ENCODE assay signal across 29 cellular contexts in genomic region chr16:24001706-24002105, GRCh38.
"Had no signal": no experiment of that assay in that cellular context is flagged by ENCODE, and none has a peak within 500 bp of the region (broad histone marks: within the 10 kb centered on the region; RNA-seq: fewer than 3 reads in every experiment).

No MANE protein-coding gene starts in this region.

- H3K27me3 Mint-ChIP-seq: activated CD4-positive, alpha-beta T cell treated with anti-CD3 and anti-CD28 coated beads, Interleukin-2, amount 10 ng/mL, durations not matched to agents 24 days and 14 days; activated CD8-positive, alpha-beta T cell treated with anti-CD3 and anti-CD28 coated beads for 36 hours; activated naive CD4-positive, alpha-beta T cell treated with anti-CD3 and anti-CD28 coated beads, Interleukin-2, amount 50 U/mL, for 24 hours; activated naive CD8-positive, alpha-beta T cell treated with anti-CD3 and anti-CD28 coated beads, Interleukin-2, amount 10 ng/mL, durations not matched to agents 7 days and 5 days; activated T-helper 17 cell treated with anti-CD3 and anti-CD28 coated beads, Interleukin-2, amount 50 U/mL, for 72 hours had no signal

- H3K27ac Mint-ChIP-seq: activated CD4-positive, alpha-beta T cell treated with anti-CD3 and anti-CD28 coated beads, Interleukin-2, amount 10 ng/mL, durations not matched to agents 24 days and 14 days; activated CD8-positive, alpha-beta T cell treated with anti-CD3 and anti-CD28 coated beads for 36 hours; activated naive CD4-positive, alpha-beta T cell treated with anti-CD3 and anti-CD28 coated beads, Interleukin-2, amount 50 U/mL, for 24 hours; activated naive CD8-positive, alpha-beta T cell treated with anti-CD3 and anti-CD28 coated beads, Interleukin-2, amount 10 ng/mL, durations not matched to agents 7 days and 5 days; activated T-helper 17 cell treated with anti-CD3 and anti-CD28 coated beads, Interleukin-2, amount 50 U/mL, for 72 hours had no signal

- H3K9me3 Mint-ChIP-seq: activated CD8-positive, alpha-beta T cell treated with anti-CD3 and anti-CD28 coated beads for 36 hours; activated naive CD4-positive, alpha-beta T cell treated with anti-CD3 and anti-CD28 coated beads, Interleukin-2, amount 50 U/mL, for 24 hours; activated T-cell treated with anti-CD3 and anti-CD28 coated beads, Interleukin-2, amount 50 U/mL, for 72 hours; activated T-helper 17 cell treated with anti-CD3 and anti-CD28 coated beads, Interleukin-2, amount 50 U/mL, for 72 hours had no signal

- H3K4me3 Mint-ChIP-seq: activated CD4-positive, alpha-beta T cell treated with anti-CD3 and anti-CD28 coated beads, Interleukin-2, amount 10 ng/mL, durations not matched to agents 24 days and 14 days; activated CD8-positive, alpha-beta T cell treated with anti-CD3 and anti-CD28 coated beads for 36 hours; activated naive CD4-positive, alpha-beta T cell treated with anti-CD3 and anti-CD28 coated beads, Interleukin-2, amount 50 U/mL, for 24 hours; activated naive CD8-positive, alpha-beta T cell treated with anti-CD3 and anti-CD28 coated beads, Interleukin-2, amount 10 ng/mL, durations not matched to agents 7 days and 5 days; activated T-cell treated with anti-CD3 and anti-CD28 coated beads, Interleukin-2, amount 50 U/mL, for 72 hours; activated T-helper 17 cell treated with anti-CD3 and anti-CD28 coated beads, Interleukin-2, amount 50 U/mL, for 72 hours had no signal

- ATAC-seq: activated CD8-positive, alpha-beta T cell treated with anti-CD3 and anti-CD28 coated beads for 36 hours; activated T-cell treated with anti-CD3 and anti-CD28 coated beads, Interleukin-2, amount 50 U/mL, for 72 hours; activated T-helper 17 cell treated with anti-CD3 and anti-CD28 coated beads, Interleukin-2, amount 50 U/mL, for 72 hours; body of pancreas; PC-3 had no signal

- DNase-seq: activated CD4-positive, alpha-beta T cell treated with anti-CD3 and anti-CD28 coated beads, Interleukin-2, amount 10 ng/mL, durations not matched to agents 24 days and 14 days; activated CD4-positive, alpha-beta T cell treated with anti-CD3 and anti-CD28 coated beads, Interleukin-2, amount 50 U/mL, for 4 hours; activated CD8-positive, alpha-beta T cell treated with anti-CD3 and anti-CD28 coated beads for 36 hours; activated gamma-delta T cell; activated naive CD4-positive, alpha-beta T cell treated with Interleukin-2 at 50 U/mL for 16 hours; activated naive CD8-positive, alpha-beta T cell treated with anti-CD3 and anti-CD28 coated beads, Interleukin-2, amount 10 ng/mL, durations not matched to agents 7 days and 5 days; activated T-cell treated with anti-CD3 and anti-CD28 coated beads, Interleukin-2, amount 50 U/mL, for 1 hour; activated T-cell treated with anti-CD3 and anti-CD28 coated beads, Interleukin-2, amount 50 U/mL, for 72 hours; amygdala; body of pancreas; MM.1S; MV-4-11; NCI-H1092; NCI-H1436 treated with DMSO at 0.1 percent for 48 hours; NCI-H1694 treated with DMSO at 0.1 percent for 48 hours; NCI-H2029; NCI-H345; NCI-H524 treated with DMSO at 0.1 percent for 48 hours; PC-3; Peyer's patch; RPMI8226; SHP77 treated with DMSO at 0.1 percent for 48 hours; SK-N-SH; T-helper 1 cell; T-helper 2 cell; T-helper 9 cell; WERI-Rb-1 had no signal
